In genomic region chr7:55194522-55194921, GRCh38 we compare ENCODE assay signal across 1 cellular context.
TF ChIP-seq lines count a peak whose summit lies in the region.

No MANE protein-coding gene starts in this region.

TF ChIP-seq in SK-N-SH, 30 proteins besides CTCF, POLR2A, EP300 and RAD21 (continued from another document):
- TF ChIP-seq ZBTB33 (IDR thresholded peaks at IDR 0.05; ENCODE audit: borderline replicate concordance, low read depth) = no peak
- no peak for TF ChIP-seq RFX5 (IDR thresholded peaks at IDR 0.05; ENCODE audit: low read length)
- TF ChIP-seq USF1 (IDR thresholded peaks at IDR 0.05; ENCODE audit: borderline replicate concordance, low read depth) = no peak
